Comparison of ENCODE assay signal across 8 cellular contexts in genomic region chr9:94374176-94375056, GRCh38. TPM values are rescaled to one million over a fixed set of nuclear protein-coding genes. Genes with fewer than 3 reads are reported as not detected.
DNase-seq lines count a peak whose midpoint lies in the region; TF ChIP-seq lines count a peak whose summit lies in the region.
"Not testable (repeated sequence)": the region's sequence is repeated elsewhere in the genome, so short reads cannot be mapped to it uniquely, and the experiment has no call there.

No MANE protein-coding gene starts in this region.

- not testable (repeated sequence) for H3K9me3 ChIP-seq in MG63; neural cell (ENCODE audit: low read length)

- not testable (repeated sequence) for TF ChIP-seq CTCF in neural cell (IDR thresholded peaks at IDR 0.05; ENCODE audit: poor library complexity, severe bottlenecking)

- peak; percentile 87 for DNase-seq in GDM1 (lab: John Stamatoyannopoulos, UW)
- DNase-seq in HCEC 1CT: peak; percentile 78
- DNase-seq in MG63: peak; percentile 90
- peak; percentile 86 for DNase-seq in activated effector memory CD4-positive, alpha-beta T cell treated with Interleukin-2 at 50 U/mL for 16 hours
- DNase-seq in fibroblast of the conjunctiva (ENCODE audit: low read depth): peak; percentile 78

- peak overlapping the region; percentile 92 for H3K27ac Mint-ChIP-seq in stimulated activated naive CD8-positive, alpha-beta T cell treated with anti-CD3 and anti-CD28 coated beads, Interleukin-15, Interleukin-2, amounts not matched to agents 100 ng/mL and 50 ng/mL, for 24 hours

- TF ChIP-seq POLR2A in Raji (IDR thresholded peaks at IDR 0.05; ENCODE audit: insufficient read depth, low read depth, low read length): peak; percentile 68

- not testable (repeated sequence) for H3K36me3 ChIP-seq in MG63; neural cell (ENCODE audit: insufficient read depth, low read length)

- H3K4me3 ChIP-seq in MG63 (peak overlapping the region; percentile 63), neural cell (ENCODE audit: low read length) (peak overlapping the region; percentile 61)

- H3K4me3 Mint-ChIP-seq in stimulated activated naive CD8-positive, alpha-beta T cell treated with anti-CD3 and anti-CD28 coated beads, Interleukin-15, Interleukin-2, amounts not matched to agents 100 ng/mL and 50 ng/mL, for 24 hours: peak overlapping the region; percentile 89

- H3K4me1 Mint-ChIP-seq in stimulated activated naive CD8-positive, alpha-beta T cell treated with anti-CD3 and anti-CD28 coated beads, Interleukin-15, Interleukin-2, amounts not matched to agents 100 ng/mL and 50 ng/mL, for 24 hours (ENCODE audit: low read depth): peaks cover 14% of the 10 kb centered on the region

- H3K9me2 ChIP-seq in neural cell (ENCODE audit: insufficient read depth, low read length): not testable (repeated sequence)

- H3K36me3 Mint-ChIP-seq in stimulated activated naive CD8-positive, alpha-beta T cell treated with anti-CD3 and anti-CD28 coated beads, Interleukin-15, Interleukin-2, amounts not matched to agents 100 ng/mL and 50 ng/mL, for 24 hours (ENCODE audit: low read depth): not testable (repeated sequence)

- not testable (repeated sequence) for H3K79me2 ChIP-seq in neural cell (replicated peaks; ENCODE audit: insufficient read depth, low read length)

- peak overlapping the region; percentile 75 for H3K27ac ChIP-seq in neural cell (ENCODE audit: low read length)

- peak; percentile 37 for TF ChIP-seq EP300 in neural cell (conservative IDR thresholded peaks at IDR 0.05; ENCODE audit: poor library complexity, severe bottlenecking)

- H3K4me2 ChIP-seq in neural cell (ENCODE audit: low read length): not testable (repeated sequence)

- H2AFZ ChIP-seq in neural cell (ENCODE audit: low read depth, low read length): peak overlapping the region; percentile 69

- not testable (repeated sequence) for H3F3A ChIP-seq in neural cell (ENCODE audit: insufficient read depth, low read length, poor library complexity, severe bottlenecking)

- TF ChIP-seq RAD21 in neural cell (conservative IDR thresholded peaks at IDR 0.05): not testable (repeated sequence)

- H3K27me3 Mint-ChIP-seq in stimulated activated naive CD8-positive, alpha-beta T cell treated with anti-CD3 and anti-CD28 coated beads, Interleukin-15, Interleukin-2, amounts not matched to agents 100 ng/mL and 50 ng/mL, for 24 hours: not testable (repeated sequence)

- H3K9me3 Mint-ChIP-seq in stimulated activated naive CD8-positive, alpha-beta T cell treated with anti-CD3 and anti-CD28 coated beads, Interleukin-15, Interleukin-2, amounts not matched to agents 100 ng/mL and 50 ng/mL, for 24 hours: not testable (repeated sequence)

- H3K27me3 ChIP-seq in MG63; neural cell (ENCODE audit: insufficient read depth, low read depth, low read length): not testable (repeated sequence)

- peak overlapping the region; percentile 48 for H3K9ac ChIP-seq in neural cell (ENCODE audit: low read length)

- not testable (repeated sequence) for H4K20me1 ChIP-seq in neural cell (ENCODE audit: insufficient read depth)

TF ChIP-seq in neural cell, 6 proteins besides CTCF, POLR2A, EP300 and RAD21:
- TF ChIP-seq MXI1 (conservative IDR thresholded peaks at IDR 0.05; ENCODE audit: poor library complexity, severe bottlenecking) (peak; percentile 82), POLR2AphosphoS5 (IDR thresholded peaks at IDR 0.05) (peak; percentile 66), REST (IDR thresholded peaks at IDR 0.05; ENCODE audit: borderline replicate concordance) (peak; percentile 42)

RNA-seq across cellular contexts. Expression of gene NUTM2F, which starts 46.0 kb away (rescaled TPM):
- total RNA-seq in MG63 (2014; rRNA removed; shearing (Covaris generic); ENCODE audit: low replicate concordance): not detected in 2 replicates
- polyA plus RNA-seq in neural cell: 0.68 and 1.5 TPM in 2 replicates
- polyA minus RNA-seq in neural cell: 1.2 TPM in 2 replicates

Comparison
In these comparisons a context has a peak if more than half of its experiments do, and no peak if none do; other contexts are left out.
1. Peak in every context shown above with its lines: DNase-seq, H3K4me3 ChIP-seq and H3K27ac ChIP-seq.